In genomic region chr10:3042589-3042988, GRCh38 we compare ENCODE assay signal across 21 cellular contexts.
"Had no signal": no experiment of that assay in that cellular context is flagged by ENCODE, and none has a peak within 500 bp of the region (broad histone marks: within the 10 kb centered on the region; RNA-seq: fewer than 3 reads in every experiment).

No MANE protein-coding gene starts in this region.

- H3K27me3 ChIP-seq: body of pancreas, right lobe of liver, vagina had no signal

- H3K4me1 ChIP-seq: body of pancreas, foreskin keratinocyte, right lobe of liver had no signal

- H3K4me3 ChIP-seq: body of pancreas, mucosa of descending colon, right lobe of liver, thoracic aorta, vagina had no signal

- FAIRE-seq: keratinocyte had no signal

- H3K9me3 ChIP-seq: body of pancreas, mucosa of descending colon, right lobe of liver, thoracic aorta, vagina had no signal

- H3K36me3 ChIP-seq: right lobe of liver, thoracic aorta, vagina had no signal

- H3K27ac ChIP-seq: body of pancreas, foreskin keratinocyte, right lobe of liver, thoracic aorta, vagina had no signal

- DNase-seq: activated CD4-positive, alpha-beta T cell treated with anti-CD3 and anti-CD28 coated beads, Interleukin-2, amount 10 ng/mL, durations not matched to agents 7 days and 5 days; activated CD8-positive, alpha-beta T cell treated with anti-CD3 and anti-CD28 coated beads, Interleukin-2, amount 10 ng/mL, durations not matched to agents 7 days and 5 days; activated gamma-delta T cell; activated naive CD4-positive, alpha-beta T cell treated with anti-CD3 and anti-CD28 coated beads, Interleukin-2, amount 50 U/mL, for 16 hours; activated naive CD8-positive, alpha-beta T cell treated with anti-CD3 and anti-CD28 coated beads, Interleukin-2, amount 50 U/mL, for 24 hours; body of pancreas; effector CD8-positive, alpha-beta T cell; erythroblast; foreskin keratinocyte; left colon; mesendoderm; mucosa of descending colon; nephron progenitor cell; nucleus accumbens; right lobe of liver; stimulated activated CD4-positive, alpha-beta T cell treated with anti-CD3 and anti-CD28 coated beads, Interleukin-2, amount 100 ng/mL, for 48 hours; stimulated activated naive CD4-positive, alpha-beta T cell treated with Interleukin-2 at 50 U/mL for 16 hours; T1000 had no signal

- ATAC-seq: activated CD8-positive, alpha-beta T cell treated with anti-CD3 and anti-CD28 coated beads, Interleukin-2, amount 10 ng/mL, durations not matched to agents 7 days and 5 days; activated naive CD8-positive, alpha-beta T cell treated with anti-CD3 and anti-CD28 coated beads, Interleukin-2, amount 50 U/mL, for 24 hours; body of pancreas; foreskin keratinocyte; left colon; mucosa of descending colon; right lobe of liver had no signal
